Comparison of ENCODE assay signal across 3 cellular contexts in the genomic region with DNA sequence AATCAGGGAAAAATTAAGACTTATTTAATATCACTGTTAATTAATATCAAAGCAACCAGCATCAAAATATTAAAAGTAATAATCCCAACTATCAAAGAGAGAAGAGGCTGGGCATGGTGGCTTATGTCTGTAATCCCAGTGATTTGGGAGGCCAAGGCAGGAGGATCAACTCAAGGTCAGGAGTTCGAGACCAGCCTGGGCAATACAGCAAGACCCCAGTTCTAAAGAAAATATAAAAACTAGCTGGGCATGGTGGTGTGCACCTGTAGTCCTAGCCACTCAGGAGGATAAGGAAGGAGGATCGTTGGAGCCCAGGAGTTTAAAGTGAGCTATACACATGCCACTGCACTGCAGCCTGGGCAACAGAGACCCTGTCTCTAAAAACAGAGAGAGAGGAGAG.
TF ChIP-seq lines count a peak whose summit lies in the region.

No MANE protein-coding gene starts in this region.

TF ChIP-seq in HepG2, 621 proteins besides CTCF, POLR2A, EP300 and RAD21:
- TF ChIP-seq, protein P1, sequence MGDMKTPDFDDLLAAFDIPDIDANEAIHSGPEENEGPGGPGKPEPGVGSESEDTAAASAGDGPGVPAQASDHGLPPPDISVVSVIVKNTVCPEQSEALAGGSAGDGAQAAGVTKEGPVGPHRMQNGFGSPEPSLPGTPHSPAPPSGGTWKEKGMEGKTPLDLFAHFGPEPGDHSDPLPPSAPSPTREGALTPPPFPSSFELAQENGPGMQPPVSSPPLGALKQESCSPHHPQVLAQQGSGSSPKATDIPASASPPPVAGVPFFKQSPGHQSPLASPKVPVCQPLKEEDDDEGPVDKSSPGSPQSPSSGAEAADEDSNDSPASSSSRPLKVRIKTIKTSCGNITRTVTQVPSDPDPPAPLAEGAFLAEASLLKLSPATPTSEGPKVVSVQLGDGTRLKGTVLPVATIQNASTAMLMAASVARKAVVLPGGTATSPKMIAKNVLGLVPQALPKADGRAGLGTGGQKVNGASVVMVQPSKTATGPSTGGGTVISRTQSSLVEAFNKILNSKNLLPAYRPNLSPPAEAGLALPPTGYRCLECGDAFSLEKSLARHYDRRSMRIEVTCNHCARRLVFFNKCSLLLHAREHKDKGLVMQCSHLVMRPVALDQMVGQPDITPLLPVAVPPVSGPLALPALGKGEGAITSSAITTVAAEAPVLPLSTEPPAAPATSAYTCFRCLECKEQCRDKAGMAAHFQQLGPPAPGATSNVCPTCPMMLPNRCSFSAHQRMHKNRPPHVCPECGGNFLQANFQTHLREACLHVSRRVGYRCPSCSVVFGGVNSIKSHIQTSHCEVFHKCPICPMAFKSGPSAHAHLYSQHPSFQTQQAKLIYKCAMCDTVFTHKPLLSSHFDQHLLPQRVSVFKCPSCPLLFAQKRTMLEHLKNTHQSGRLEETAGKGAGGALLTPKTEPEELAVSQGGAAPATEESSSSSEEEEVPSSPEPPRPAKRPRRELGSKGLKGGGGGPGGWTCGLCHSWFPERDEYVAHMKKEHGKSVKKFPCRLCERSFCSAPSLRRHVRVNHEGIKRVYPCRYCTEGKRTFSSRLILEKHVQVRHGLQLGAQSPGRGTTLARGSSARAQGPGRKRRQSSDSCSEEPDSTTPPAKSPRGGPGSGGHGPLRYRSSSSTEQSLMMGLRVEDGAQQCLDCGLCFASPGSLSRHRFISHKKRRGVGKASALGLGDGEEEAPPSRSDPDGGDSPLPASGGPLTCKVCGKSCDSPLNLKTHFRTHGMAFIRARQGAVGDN (CRISPR knock-in tag; IDR thresholded peaks at IDR 0.05) = no peak
- no peak for TF ChIP-seq POGZ (CRISPR knock-in tag; IDR thresholded peaks at IDR 0.05)
- TF ChIP-seq MXD4 (CRISPR knock-in tag; IDR thresholded peaks at IDR 0.05) = no peak
- TF ChIP-seq NKX3-1 (CRISPR knock-in tag; IDR thresholded peaks at IDR 0.05) = no peak
- TF ChIP-seq HOXA9 (CRISPR knock-in tag; IDR thresholded peaks at IDR 0.05; ENCODE audit: borderline replicate concordance) = no peak
- no peak for TF ChIP-seq ZNF558 (CRISPR knock-in tag; IDR thresholded peaks at IDR 0.05; ENCODE audit: borderline replicate concordance)
- TF ChIP-seq ZFP41 (CRISPR knock-in tag; IDR thresholded peaks at IDR 0.05; ENCODE audit: borderline replicate concordance) = no peak
- peak; percentile 60; the same call in 1 of the 2 replicates for TF ChIP-seq ZNF121 (CRISPR knock-in tag; IDR thresholded peaks at IDR 0.05)
- TF ChIP-seq, protein P2, sequence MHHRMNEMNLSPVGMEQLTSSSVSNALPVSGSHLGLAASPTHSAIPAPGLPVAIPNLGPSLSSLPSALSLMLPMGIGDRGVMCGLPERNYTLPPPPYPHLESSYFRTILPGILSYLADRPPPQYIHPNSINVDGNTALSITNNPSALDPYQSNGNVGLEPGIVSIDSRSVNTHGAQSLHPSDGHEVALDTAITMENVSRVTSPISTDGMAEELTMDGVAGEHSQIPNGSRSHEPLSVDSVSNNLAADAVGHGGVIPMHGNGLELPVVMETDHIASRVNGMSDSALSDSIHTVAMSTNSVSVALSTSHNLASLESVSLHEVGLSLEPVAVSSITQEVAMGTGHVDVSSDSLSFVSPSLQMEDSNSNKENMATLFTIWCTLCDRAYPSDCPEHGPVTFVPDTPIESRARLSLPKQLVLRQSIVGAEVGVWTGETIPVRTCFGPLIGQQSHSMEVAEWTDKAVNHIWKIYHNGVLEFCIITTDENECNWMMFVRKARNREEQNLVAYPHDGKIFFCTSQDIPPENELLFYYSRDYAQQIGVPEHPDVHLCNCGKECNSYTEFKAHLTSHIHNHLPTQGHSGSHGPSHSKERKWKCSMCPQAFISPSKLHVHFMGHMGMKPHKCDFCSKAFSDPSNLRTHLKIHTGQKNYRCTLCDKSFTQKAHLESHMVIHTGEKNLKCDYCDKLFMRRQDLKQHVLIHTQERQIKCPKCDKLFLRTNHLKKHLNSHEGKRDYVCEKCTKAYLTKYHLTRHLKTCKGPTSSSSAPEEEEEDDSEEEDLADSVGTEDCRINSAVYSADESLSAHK (CRISPR knock-in tag; IDR thresholded peaks at IDR 0.05; ENCODE audit: borderline replicate concordance) = no peak

TF ChIP-seq in K562, 482 proteins besides CTCF, POLR2A, EP300 and RAD21:
- TF ChIP-seq BRD4 (IDR thresholded peaks at IDR 0.05) = no peak
- TF ChIP-seq, protein P3, sequence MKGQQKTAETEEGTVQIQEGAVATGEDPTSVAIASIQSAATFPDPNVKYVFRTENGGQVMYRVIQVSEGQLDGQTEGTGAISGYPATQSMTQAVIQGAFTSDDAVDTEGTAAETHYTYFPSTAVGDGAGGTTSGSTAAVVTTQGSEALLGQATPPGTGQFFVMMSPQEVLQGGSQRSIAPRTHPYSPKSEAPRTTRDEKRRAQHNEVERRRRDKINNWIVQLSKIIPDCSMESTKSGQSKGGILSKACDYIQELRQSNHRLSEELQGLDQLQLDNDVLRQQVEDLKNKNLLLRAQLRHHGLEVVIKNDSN (CRISPR knock-in tag; IDR thresholded peaks at IDR 0.05) = no peak
- TF ChIP-seq BMI1 (IDR thresholded peaks at IDR 0.05; ENCODE audit: low read length) = no peak
- TF ChIP-seq ZNF121 (CRISPR knock-in tag; conservative IDR thresholded peaks at IDR 0.05) = peak; percentile 86
- TF ChIP-seq, protein P4, sequence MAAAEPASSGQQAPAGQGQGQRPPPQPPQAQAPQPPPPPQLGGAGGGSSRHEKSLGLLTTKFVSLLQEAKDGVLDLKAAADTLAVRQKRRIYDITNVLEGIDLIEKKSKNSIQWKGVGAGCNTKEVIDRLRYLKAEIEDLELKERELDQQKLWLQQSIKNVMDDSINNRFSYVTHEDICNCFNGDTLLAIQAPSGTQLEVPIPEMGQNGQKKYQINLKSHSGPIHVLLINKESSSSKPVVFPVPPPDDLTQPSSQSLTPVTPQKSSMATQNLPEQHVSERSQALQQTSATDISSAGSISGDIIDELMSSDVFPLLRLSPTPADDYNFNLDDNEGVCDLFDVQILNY (CRISPR knock-in tag; IDR thresholded peaks at IDR 0.05) = no peak

TF ChIP-seq in GM12891, 5 proteins besides CTCF, POLR2A, EP300 and RAD21:
- TF ChIP-seq SPI1 (IDR thresholded peaks at IDR 0.05; ENCODE audit: low read depth, low read length) (no peak), POLR2AphosphoS5 (IDR thresholded peaks at IDR 0.05; ENCODE audit: low read depth, low read length) (no peak), PAX5 (IDR thresholded peaks at IDR 0.05; ENCODE audit: insufficient read depth, low read length, severe bottlenecking) (no peak), POU2F2 (IDR thresholded peaks at IDR 0.05; ENCODE audit: low read depth, low read length) (no peak), TAF1 (IDR thresholded peaks at IDR 0.05; ENCODE audit: low read depth, low read length) (no peak)
